8 cellular contexts compared by ENCODE assay signal in genomic region chr5:140926211-140926902, GRCh38. TPM values are rescaled to one million over a fixed set of nuclear protein-coding genes. Genes with fewer than 3 reads are reported as not detected.
DNase-seq lines count a peak whose midpoint lies in the region; ATAC-seq, FAIRE-seq and TF ChIP-seq lines count a peak whose summit lies in the region.

TSS of gene PCDHAC1 (plus strand) at chr5:140926299. CDS start at chr5:140926893, 594 bp downstream.

- H3K27me3 ChIP-seq in bronchial epithelial cell (ENCODE audit: control insufficient read depth, insufficient read depth, low read length) = peaks cover 13% of the 10 kb centered on the region

- no peaks in the 10 kb centered on the region for H3K36me3 ChIP-seq in bronchial epithelial cell (ENCODE audit: control insufficient read depth, insufficient read depth, low read length)

- H3K4me3 ChIP-seq in bronchial epithelial cell (ENCODE audit: low read depth, low read length) (peak within 1 kb of the TSS; percentile 41), skeletal muscle cell (ENCODE audit: low read depth, low read length) (peak within 1 kb of the TSS; percentile 28)

- peak; percentile 99 for TF ChIP-seq CTCF in bronchial epithelial cell (IDR thresholded peaks at IDR 0.05; ENCODE audit: insufficient read depth, low read length, severe bottlenecking)

- FAIRE-seq in bronchial epithelial cell (lab: Jason Lieb, UNC) = no peak

- ATAC-seq in HG02938 (IDR thresholded peaks at IDR 0.05; ENCODE audit: unreplicated experiment) = no peak

- DNase-seq in activated naive CD4-positive, alpha-beta T cell treated with Interleukin-2 at 50 U/mL for 16 hours = peak; percentile 21
- DNase-seq in activated naive CD4-positive, alpha-beta T cell (lab: John Stamatoyannopoulos, UW) = no peak
- DNase-seq in NCI-H774 (lab: John Stamatoyannopoulos, UW) (peak; percentile 84), bronchial epithelial cell (ENCODE audit: low read depth) (peak; percentile 56), iPS-NIHi11 (ENCODE audit: low spot score) (peak; percentile 93), skeletal muscle cell (ENCODE audit: low read depth) (no peak), UCSD-AML1 (lab: John Stamatoyannopoulos, UW; ENCODE audit: unreplicated experiment) (no peak)

RNA-seq across cellular contexts. Expression of gene PCDHAC1, which starts in this region (rescaled TPM):
- total RNA-seq in bronchial epithelial cell = 1.6 and 1.7 TPM in 2 replicates

Comparison
In these comparisons a context has a peak if more than half of its experiments do, and no peak if none do; other contexts are left out.
1. DNase-seq: peak in activated naive CD4-positive, alpha-beta T cell treated with Interleukin-2 at 50 U/mL for 16 hours (single experiment), NCI-H774 (single experiment), bronchial epithelial cell (single experiment) and iPS-NIHi11 (single experiment); none in activated naive CD4-positive, alpha-beta T cell (0 of 4), skeletal muscle cell (single experiment) and UCSD-AML1 (single experiment).